In the genomic region with DNA sequence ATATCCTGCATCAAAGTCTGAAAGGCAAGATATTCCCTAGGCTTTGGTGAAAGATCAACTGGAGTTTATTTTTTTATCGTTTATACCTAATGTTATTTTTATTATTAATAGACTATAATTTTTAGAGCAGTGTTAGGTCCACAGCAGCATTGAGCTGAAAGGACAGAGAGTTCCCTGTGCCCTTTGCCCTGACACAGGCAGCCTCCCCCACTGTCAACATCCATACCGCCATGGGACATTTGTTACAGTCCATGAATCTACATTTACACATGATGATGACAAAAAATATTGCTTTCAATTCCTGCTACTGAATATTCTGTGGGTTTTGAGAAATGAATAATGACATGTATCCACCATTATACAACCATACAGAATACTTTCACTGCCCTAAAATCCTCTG, we compare ENCODE assay signal across 9 cellular contexts.
"Had no signal": no experiment of that assay in that cellular context is flagged by ENCODE, and none has a peak within 500 bp of the region (broad histone marks: within the 10 kb centered on the region; RNA-seq: fewer than 3 reads in every experiment).

No MANE protein-coding gene starts in this region.

- H3K27ac ChIP-seq: HL-60 had no signal

- ATAC-seq: GM23338, K562 had no signal

- FAIRE-seq: H1, H54, K562 had no signal

- H3K4me3 ChIP-seq: GM23338, K562 had no signal

- H3K4me2 ChIP-seq: GM23338 had no signal

- H2AFZ ChIP-seq: GM23338 had no signal

- DNase-seq: H9, HCEC 1CT, IMR-90, KG1 had no signal
